In the genomic region with DNA sequence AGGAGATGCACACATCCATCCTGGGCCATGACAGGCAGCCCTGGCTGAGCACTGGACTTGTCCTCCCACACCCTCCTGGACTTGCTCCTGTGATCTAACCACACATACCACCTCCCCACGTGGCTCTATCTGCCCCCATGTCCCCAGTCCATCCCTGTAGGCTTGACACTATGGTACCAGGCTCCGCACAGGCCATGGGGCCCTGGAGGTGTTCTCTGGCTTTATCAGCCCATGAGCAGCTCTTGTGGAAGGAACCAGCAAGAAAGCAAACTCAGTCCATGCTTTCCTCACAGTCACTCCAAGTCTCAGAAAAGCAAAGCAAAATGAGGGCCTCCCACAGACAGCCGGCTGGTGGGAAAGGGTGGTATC, we compare ENCODE assay signal across 1 cellular context.
TF ChIP-seq lines count a peak whose summit lies in the region.

No MANE protein-coding gene starts in this region.

TF ChIP-seq in K562, 482 proteins besides CTCF, POLR2A, EP300 and RAD21 (continued from another document):
- TF ChIP-seq, protein P1, sequence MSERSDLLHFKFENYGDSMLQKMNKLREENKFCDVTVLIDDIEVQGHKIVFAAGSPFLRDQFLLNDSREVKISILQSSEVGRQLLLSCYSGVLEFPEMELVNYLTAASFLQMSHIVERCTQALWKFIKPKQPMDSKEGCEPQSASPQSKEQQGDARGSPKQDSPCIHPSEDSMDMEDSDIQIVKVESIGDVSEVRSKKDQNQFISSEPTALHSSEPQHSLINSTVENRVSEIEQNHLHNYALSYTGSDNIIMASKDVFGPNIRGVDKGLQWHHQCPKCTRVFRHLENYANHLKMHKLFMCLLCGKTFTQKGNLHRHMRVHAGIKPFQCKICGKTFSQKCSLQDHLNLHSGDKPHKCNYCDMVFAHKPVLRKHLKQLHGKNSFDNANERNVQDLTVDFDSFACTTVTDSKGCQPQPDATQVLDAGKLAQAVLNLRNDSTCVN (CRISPR knock-in tag; IDR thresholded peaks at IDR 0.05) = no peak
- TF ChIP-seq, protein P2, sequence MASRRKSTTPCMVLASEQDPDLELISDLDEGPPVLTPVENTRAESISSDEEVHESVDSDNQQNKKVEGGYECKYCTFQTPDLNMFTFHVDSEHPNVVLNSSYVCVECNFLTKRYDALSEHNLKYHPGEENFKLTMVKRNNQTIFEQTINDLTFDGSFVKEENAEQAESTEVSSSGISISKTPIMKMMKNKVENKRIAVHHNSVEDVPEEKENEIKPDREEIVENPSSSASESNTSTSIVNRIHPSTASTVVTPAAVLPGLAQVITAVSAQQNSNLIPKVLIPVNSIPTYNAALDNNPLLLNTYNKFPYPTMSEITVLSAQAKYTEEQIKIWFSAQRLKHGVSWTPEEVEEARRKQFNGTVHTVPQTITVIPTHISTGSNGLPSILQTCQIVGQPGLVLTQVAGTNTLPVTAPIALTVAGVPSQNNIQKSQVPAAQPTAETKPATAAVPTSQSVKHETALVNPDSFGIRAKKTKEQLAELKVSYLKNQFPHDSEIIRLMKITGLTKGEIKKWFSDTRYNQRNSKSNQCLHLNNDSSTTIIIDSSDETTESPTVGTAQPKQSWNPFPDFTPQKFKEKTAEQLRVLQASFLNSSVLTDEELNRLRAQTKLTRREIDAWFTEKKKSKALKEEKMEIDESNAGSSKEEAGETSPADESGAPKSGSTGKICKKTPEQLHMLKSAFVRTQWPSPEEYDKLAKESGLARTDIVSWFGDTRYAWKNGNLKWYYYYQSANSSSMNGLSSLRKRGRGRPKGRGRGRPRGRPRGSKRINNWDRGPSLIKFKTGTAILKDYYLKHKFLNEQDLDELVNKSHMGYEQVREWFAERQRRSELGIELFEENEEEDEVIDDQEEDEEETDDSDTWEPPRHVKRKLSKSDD (conservative IDR thresholded peaks at IDR 0.05; ENCODE audit: low read length) = no peak
- TF ChIP-seq NCOA2 (IDR thresholded peaks at IDR 0.05; ENCODE audit: partially characterized antibody in 2 of 2) = no peak
- TF ChIP-seq U2AF1 (optimal IDR thresholded peaks at IDR 0.05; ENCODE audit: low read depth, low read length) = no peak
- TF ChIP-seq HNRNPL (IDR thresholded peaks at IDR 0.05; ENCODE audit: low read depth, low read length) = no peak
- TF ChIP-seq SNRNP70 (optimal IDR thresholded peaks at IDR 0.05; ENCODE audit: low read depth, low read length) = no peak
- TF ChIP-seq NFRKB (IDR thresholded peaks at IDR 0.05; ENCODE audit: low read depth) = no peak
- TF ChIP-seq, protein P3, sequence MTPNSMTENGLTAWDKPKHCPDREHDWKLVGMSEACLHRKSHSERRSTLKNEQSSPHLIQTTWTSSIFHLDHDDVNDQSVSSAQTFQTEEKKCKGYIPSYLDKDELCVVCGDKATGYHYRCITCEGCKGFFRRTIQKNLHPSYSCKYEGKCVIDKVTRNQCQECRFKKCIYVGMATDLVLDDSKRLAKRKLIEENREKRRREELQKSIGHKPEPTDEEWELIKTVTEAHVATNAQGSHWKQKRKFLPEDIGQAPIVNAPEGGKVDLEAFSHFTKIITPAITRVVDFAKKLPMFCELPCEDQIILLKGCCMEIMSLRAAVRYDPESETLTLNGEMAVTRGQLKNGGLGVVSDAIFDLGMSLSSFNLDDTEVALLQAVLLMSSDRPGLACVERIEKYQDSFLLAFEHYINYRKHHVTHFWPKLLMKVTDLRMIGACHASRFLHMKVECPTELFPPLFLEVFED (CRISPR knock-in tag; conservative IDR thresholded peaks at IDR 0.05) = no peak
- no peak for TF ChIP-seq KHSRP (IDR thresholded peaks at IDR 0.05)
- TF ChIP-seq, protein P4, sequence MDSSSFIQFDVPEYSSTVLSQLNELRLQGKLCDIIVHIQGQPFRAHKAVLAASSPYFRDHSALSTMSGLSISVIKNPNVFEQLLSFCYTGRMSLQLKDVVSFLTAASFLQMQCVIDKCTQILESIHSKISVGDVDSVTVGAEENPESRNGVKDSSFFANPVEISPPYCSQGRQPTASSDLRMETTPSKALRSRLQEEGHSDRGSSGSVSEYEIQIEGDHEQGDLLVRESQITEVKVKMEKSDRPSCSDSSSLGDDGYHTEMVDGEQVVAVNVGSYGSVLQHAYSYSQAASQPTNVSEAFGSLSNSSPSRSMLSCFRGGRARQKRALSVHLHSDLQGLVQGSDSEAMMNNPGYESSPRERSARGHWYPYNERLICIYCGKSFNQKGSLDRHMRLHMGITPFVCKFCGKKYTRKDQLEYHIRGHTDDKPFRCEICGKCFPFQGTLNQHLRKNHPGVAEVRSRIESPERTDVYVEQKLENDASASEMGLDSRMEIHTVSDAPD (CRISPR knock-in tag; IDR thresholded peaks at IDR 0.05) = no peak
- TF ChIP-seq, protein P5, sequence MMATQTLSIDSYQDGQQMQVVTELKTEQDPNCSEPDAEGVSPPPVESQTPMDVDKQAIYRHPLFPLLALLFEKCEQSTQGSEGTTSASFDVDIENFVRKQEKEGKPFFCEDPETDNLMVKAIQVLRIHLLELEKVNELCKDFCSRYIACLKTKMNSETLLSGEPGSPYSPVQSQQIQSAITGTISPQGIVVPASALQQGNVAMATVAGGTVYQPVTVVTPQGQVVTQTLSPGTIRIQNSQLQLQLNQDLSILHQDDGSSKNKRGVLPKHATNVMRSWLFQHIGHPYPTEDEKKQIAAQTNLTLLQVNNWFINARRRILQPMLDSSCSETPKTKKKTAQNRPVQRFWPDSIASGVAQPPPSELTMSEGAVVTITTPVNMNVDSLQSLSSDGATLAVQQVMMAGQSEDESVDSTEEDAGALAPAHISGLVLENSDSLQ (IDR thresholded peaks at IDR 0.05) = peak; percentile 22; the same call in 1 of the 2 replicates
- no peak for TF ChIP-seq ETV1 (tag; conservative IDR thresholded peaks at IDR 0.05; ENCODE audit: low read depth)
